In genomic region chr20:51036226-51036625, GRCh38 we compare ENCODE assay signal across 1 cellular context.
TF ChIP-seq lines count a peak whose summit lies in the region.

No MANE protein-coding gene starts in this region.

TF ChIP-seq in K562, 482 proteins besides CTCF, POLR2A, EP300 and RAD21 (continued from another document):
- TF ChIP-seq ATF2 (CRISPR knock-in tag; IDR thresholded peaks at IDR 0.05) (no peak), TSC22D4 (tag; IDR thresholded peaks at IDR 0.05) (no peak), AFF4 (CRISPR knock-in tag; IDR thresholded peaks at IDR 0.05) (no peak), ZNF584 (CRISPR knock-in tag; IDR thresholded peaks at IDR 0.05; ENCODE audit: low read depth) (0 out of 2 replicates have a peak, but pooled peaks have one; percentile 8), CCAR2 (IDR thresholded peaks at IDR 0.05; ENCODE audit: low read depth, low read length) (no peak), CTBP1 (IDR thresholded peaks at IDR 0.05; ENCODE audit: borderline replicate concordance) (no peak)
